Comparison of ENCODE assay signal across 20 cellular contexts in genomic region chr22:22229683-22230420, GRCh38. TPM values are rescaled to one million over a fixed set of nuclear protein-coding genes. Genes with fewer than 3 reads are reported as not detected.
DNase-seq lines count a peak whose midpoint lies in the region; ATAC-seq, FAIRE-seq and TF ChIP-seq lines count a peak whose summit lies in the region.
"Had no signal": no experiment of that assay in that cellular context is flagged by ENCODE, and none has a peak within 500 bp of the region (broad histone marks: within the 10 kb centered on the region; RNA-seq: fewer than 3 reads in every experiment).

No MANE protein-coding gene starts in this region.

- H4K20me1 ChIP-seq in GM23338 (replicated peaks; ENCODE audit: insufficient read depth) (peaks cover 8% of the 10 kb centered on the region), H1 (replicated peaks in 1 of 2; ENCODE audit: control insufficient read depth in 1 of 2, insufficient read depth in 2 of 2, low read length in 2 of 2) (peaks cover 1 to 10% of the 10 kb centered on the region in 2 experiments), osteoblast (ENCODE audit: insufficient read depth, low read length) (no peaks in the 10 kb centered on the region)

- no peak overlapping the region for H2BK20ac ChIP-seq in H1 (ENCODE audit: low read length)

- H2BK120ac ChIP-seq in H1 (replicated peaks; ENCODE audit: low read depth, low read length), result no peak overlapping the region

- CTCF ChIA-PET in H1 (lab: Charles Lee; ENCODE audit: partially characterized antibody), result interaction anchor here (1.4 to 2.2 kb wide), 3 partner anchors 19 to 27 kb away, joined by 4 to 6 read pairs (median 5); no protein-coding TSS in a partner anchor

- H3K27ac Mint-ChIP-seq in GM23338, result no peak overlapping the region
- H3K27ac Mint-ChIP-seq: CD4-positive, CD25-positive, alpha-beta regulatory T cell; HFFc6 had no signal

- H3K79me2 ChIP-seq in GM23338 (replicated peaks; ENCODE audit: insufficient read depth) (no peaks in the 10 kb centered on the region), H1 (ENCODE audit: control insufficient read depth in 1 of 2, insufficient read depth in 2 of 2, low read length in 2 of 2) (no peaks in the 10 kb centered on the region), osteoblast (ENCODE audit: insufficient read depth, low read length) (no peaks in the 10 kb centered on the region)

- H3K4me3 Mint-ChIP-seq in GM23338, result no peak overlapping the region
- H3K4me3 Mint-ChIP-seq: CD4-positive, CD25-positive, alpha-beta regulatory T cell; HFFc6 had no signal

- TF ChIP-seq CTCF in GM23338 (conservative IDR thresholded peaks at IDR 0.05; ENCODE audit: low read depth in 2 of 2), result no peak
- TF ChIP-seq CTCF in H1 (IDR thresholded peaks at IDR 0.05; ENCODE audit: control extremely low read depth in 1 of 3, insufficient read depth in 1 of 3, low read depth in 1 of 3, low read length in 3 of 3), result no peak
- TF ChIP-seq CTCF in osteoblast (IDR thresholded peaks at IDR 0.05; ENCODE audit: extremely low read depth, low read depth, low read length), result no peak
- no peak for TF ChIP-seq CTCF in spleen (IDR thresholded peaks at IDR 0.05 in 8 of 11, conservative IDR thresholded peaks at IDR 0.05 in 3 of 11)

- no peaks in the 10 kb centered on the region for H3K9me2 ChIP-seq in GM23338 (ENCODE audit: insufficient read depth)

- H3K27me3 Mint-ChIP-seq in GM23338 (ENCODE audit: insufficient read depth, low read depth, poor library complexity), result peaks cover 98% of the 10 kb centered on the region
- H3K27me3 Mint-ChIP-seq: CD4-positive, CD25-positive, alpha-beta regulatory T cell had no signal

- intact Hi-C loops in spleen (cut with DNase I; ENCODE audit: low total_unique reads), result no loop called here

- H3K23ac ChIP-seq in H1 (ENCODE audit: insufficient read length), result no peak overlapping the region

- H4K5ac ChIP-seq in H1 (ENCODE audit: insufficient read length, low read depth, low read length), result no peak overlapping the region

- H4K8ac ChIP-seq in H1 (ENCODE audit: extremely low read depth, insufficient read depth, low read length), result no peak overlapping the region

- TF ChIP-seq RAD21 in H1 (IDR thresholded peaks at IDR 0.05 in 1 of 2, conservative IDR thresholded peaks at IDR 0.05 in 1 of 2; ENCODE audit: low read depth in 2 of 2, low read length in 2 of 2), result no peak

- H3K18ac ChIP-seq in H1 (ENCODE audit: extremely low read depth, low read length), result no peak overlapping the region

- H2BK12ac ChIP-seq in H1 (ENCODE audit: low read depth, low read length), result no peak overlapping the region

- H3K79me1 ChIP-seq in H1 (ENCODE audit: low read depth, low read length), result no peaks in the 10 kb centered on the region

- H3K27ac ChIP-seq in GM23338 (ENCODE audit: low read depth), result no peak overlapping the region
- no peak overlapping the region for H3K27ac ChIP-seq in H1 (ENCODE audit: low read depth, low read length)
- no peak overlapping the region for H3K27ac ChIP-seq in osteoblast (ENCODE audit: low read depth, low read length)
- no peak overlapping the region for H3K27ac ChIP-seq in spleen
- H3K27ac ChIP-seq: A549 had no signal

- ATAC-seq in GM23338 (no peak), GM19397 (IDR thresholded peaks at IDR 0.05; ENCODE audit: unreplicated experiment) (no peak), HG03460 (IDR thresholded peaks at IDR 0.05; ENCODE audit: unreplicated experiment) (no peak)
- ATAC-seq: A549 had no signal

- no peak overlapping the region for H2BK15ac ChIP-seq in H1 (ENCODE audit: low read length)

- no peak overlapping the region for H3K4ac ChIP-seq in H1 (replicated peaks; ENCODE audit: insufficient read length, low read depth, low read length)

- 73% methylated on average over 6 of the region's 6 CpGs; no CpG with 5 or more reads in 1 of the 2 experiments for WGBS in H1 (ENCODE audit: extremely low coverage in 1 of 2, insufficient coverage in 1 of 2, insufficient read length in 1 of 2, insufficient replicate concordance in 2 of 2, low coverage in 1 of 2, low lambda C conversion rate in 2 of 2, missing lambda C conversion rate in 1 of 2), 2 experiments
- WGBS in spleen, 5 donors, result 54 to 80% (median 70%) methylated on average over 6 of the region's 6 CpGs

- TF ChIP-seq POLR2A in H1 (IDR thresholded peaks at IDR 0.05; ENCODE audit: control extremely low read depth in 1 of 2, low read depth in 2 of 2, low read length in 2 of 2) (no peak), spleen (IDR thresholded peaks at IDR 0.05) (no peak)

- no peak overlapping the region for H3K9ac ChIP-seq in H1 (replicated peaks in 1 of 4; ENCODE audit: extremely low read depth in 1 of 4, low read depth in 3 of 4, low read length in 3 of 4)

- H3K56ac ChIP-seq in H1 (replicated peaks; ENCODE audit: insufficient read length, low read depth, low read length), result no peak overlapping the region

- no peak for DNase-seq in GM23338 (ENCODE audit: low spot score)
- no peak for DNase-seq in H1 (ENCODE audit: low read depth in 1 of 2, low spot score in 2 of 2)
- peak; percentile 65 for DNase-seq in osteoblast (ENCODE audit: insufficient read length, low spot score, missing footprints)
- DNase-seq in ureter (ENCODE audit: low spot score), result peak; percentile 37
- no peak for DNase-seq in NCI-H2081 treated with DMSO at 0.1 percent for 48 hours (lab: John Stamatoyannopoulos, UW)
- DNase-seq in spleen, result no peak
- DNase-seq: CD4-positive, CD25-positive, alpha-beta regulatory T cell; DMS79 treated with DMSO at 0.1 percent for 48 hours; EL; HCEC 1CT; HFFc6; KBM-7 had no signal

- H3K4me3 ChIP-seq in GM23338 (no peak overlapping the region), H1 (ENCODE audit: extremely low read depth in 1 of 4, insufficient read depth in 2 of 4, low read depth in 3 of 4, low read length in 4 of 4) (no peak overlapping the region), osteoblast (ENCODE audit: insufficient read depth, low read length) (no peak overlapping the region), spleen (no peak overlapping the region)
- H3K4me3 ChIP-seq: A549 had no signal

- H3K4me1 Mint-ChIP-seq in GM23338, result no peaks in the 10 kb centered on the region
- H3K4me1 Mint-ChIP-seq: CD4-positive, CD25-positive, alpha-beta regulatory T cell had no signal

- no peak overlapping the region for H3K14ac ChIP-seq in H1 (ENCODE audit: insufficient read length)

- H2AK5ac ChIP-seq in H1 (ENCODE audit: low read depth, low read length), result no peak overlapping the region

- H3K27me3 ChIP-seq in GM23338 (ENCODE audit: insufficient read depth) (peaks cover 100% of the 10 kb centered on the region), H1 (replicated peaks in 1 of 4; ENCODE audit: control insufficient read depth in 3 of 4, extremely low read depth in 1 of 4, insufficient read depth in 3 of 4, low read length in 3 of 4) (peaks cover 81 to 100% (median 99%) of the 10 kb centered on the region in 4 experiments), osteoblast (ENCODE audit: insufficient read depth, low read length) (no peaks in the 10 kb centered on the region), spleen (replicated peaks in 1 of 7) (no peaks in the 10 kb centered on the region)

- no peaks in the 10 kb centered on the region for H3K36me3 Mint-ChIP-seq in GM23338 (ENCODE audit: low read depth)
- H3K36me3 Mint-ChIP-seq: CD4-positive, CD25-positive, alpha-beta regulatory T cell had no signal

- H3K23me2 ChIP-seq in H1 (ENCODE audit: low read depth, low read length), result no peaks in the 10 kb centered on the region

- no peak overlapping the region for H2BK5ac ChIP-seq in H1 (ENCODE audit: low read depth, low read length)

- H3K4me1 ChIP-seq in GM23338 (ENCODE audit: insufficient read depth) (no peaks in the 10 kb centered on the region), H1 (replicated peaks in 1 of 4; ENCODE audit: control insufficient read depth in 3 of 4, insufficient read depth in 4 of 4, low read length in 3 of 4) (no peaks in the 10 kb centered on the region), osteoblast (ENCODE audit: insufficient read depth, low read length) (no peaks in the 10 kb centered on the region), spleen (peaks cover 0 to 13% (median 0%) of the 10 kb centered on the region in 6 donors)
- H3K4me1 ChIP-seq: A549 had no signal

- POLR2A ChIA-PET in H1 (lab: Charles Lee; ENCODE audit: partially characterized antibody), result no interaction called here

- H2AFZ ChIP-seq in GM23338 (no peak overlapping the region), H1 (ENCODE audit: low read length) (no peak overlapping the region), osteoblast (ENCODE audit: low read length) (no peak overlapping the region)

- H4K91ac ChIP-seq in H1 (replicated peaks; ENCODE audit: insufficient read length, low read length), result no peak overlapping the region

- H3K9me3 Mint-ChIP-seq in GM23338, result no peaks in the 10 kb centered on the region; the same call in 2 of the 3 replicates
- H3K9me3 Mint-ChIP-seq: CD4-positive, CD25-positive, alpha-beta regulatory T cell; HFFc6 had no signal

- no peak for FAIRE-seq in H1 (lab: Jason Lieb, UNC)
- FAIRE-seq: A549, G401.6, GM12891 had no signal

- no peak for TF ChIP-seq EP300 in H1 (IDR thresholded peaks at IDR 0.05; ENCODE audit: borderline replicate concordance in 1 of 2, low read depth in 2 of 2, low read length in 2 of 2)

- H3F3A ChIP-seq in GM23338 (replicated peaks; ENCODE audit: low read depth), result no peaks in the 10 kb centered on the region

- H3K36me3 ChIP-seq in GM23338 (ENCODE audit: insufficient read depth) (no peaks in the 10 kb centered on the region), H1 (ENCODE audit: control insufficient read depth in 2 of 4, insufficient read depth in 4 of 4, low read length in 3 of 4) (no peaks in the 10 kb centered on the region), osteoblast (ENCODE audit: insufficient read depth, low read length) (no peaks in the 10 kb centered on the region), spleen (no peaks in the 10 kb centered on the region)

- no peak overlapping the region for H3K4me2 ChIP-seq in GM23338
- H3K4me2 ChIP-seq in H1 (ENCODE audit: insufficient read depth in 1 of 2, low read depth in 2 of 2, low read length in 2 of 2), result no peak overlapping the region
- no peak overlapping the region for H3K4me2 ChIP-seq in osteoblast (ENCODE audit: insufficient read depth, low read length)
- H3K4me2 ChIP-seq: A549 had no signal

- H3K9me3 ChIP-seq in H1 (ENCODE audit: insufficient read depth in 2 of 2, low read depth in 1 of 2, low read length in 1 of 2), result no peaks in the 10 kb centered on the region
- H3K9me3 ChIP-seq in osteoblast (ENCODE audit: low read depth, low read length), result no peaks in the 10 kb centered on the region
- H3K9me3 ChIP-seq in spleen, result no peaks in the 10 kb centered on the region
- H3K9me3 ChIP-seq: A549 had no signal

RNA-seq across cellular contexts. Expression of gene VPREB1, which starts 14.7 kb away (rescaled TPM):
- not detected in 2 replicates for total RNA-seq in GM23338 (2014; rRNA removed; shearing (Covaris generic))
- polyA plus RNA-seq in GM23338 (2016; fragmentation: Nextera tagmentation; extraction: Ambion mirVana) (not detected in 2 replicates), H1 (2011; rRNA removed) (not detected in 2 replicates), spleen (1 to 10 TPM in 1 of 3 donors, under 1 TPM in 2; 0.22 to 9.6 (median 0.30) TPM)
- not detected in 2 replicates for total RNA-seq in H1 (2021; fragmentation: NEBNext Ultra II Directional; extraction: Animal tissue kit (Norgen Biotek cat#: 25700))
- polyA plus RNA-seq in H1 (2011; cell fraction: cytosol; rRNA removed), result not detected
- polyA plus RNA-seq in H1 (2011; cell fraction: nucleus; rRNA removed), result not detected
- polyA plus RNA-seq in H1 (2012, experiment 1 of 2), result not detected in 4 replicates
- not detected for polyA plus RNA-seq in H1 (2012, experiment 2 of 2)
- not detected for polyA plus RNA-seq in H1 (2013, experiment 1 of 2)
- not detected for polyA plus RNA-seq in H1 (2013, experiment 2 of 2)
- polyA minus RNA-seq in H1 (2011; rRNA and poly(A)+ RNA removed), result not detected in 2 replicates
- not detected for polyA minus RNA-seq in H1 (2011; cell fraction: cytosol; rRNA and poly(A)+ RNA removed)
- not detected for polyA minus RNA-seq in H1 (2011; cell fraction: nucleus; rRNA and poly(A)+ RNA removed)
- total RNA-seq in osteoblast (not detected in 2 replicates), ureter (not detected), spleen (not detected)
- total RNA-seq: CD4-positive, CD25-positive, alpha-beta regulatory T cell; H4; HFFc6 had no signal
- polyA plus RNA-seq: A549; AG04450; BJ; CD4-positive, CD25-positive, alpha-beta regulatory T cell had no signal

Comparison
In these comparisons a context has a peak if more than half of its experiments do, and no peak if none do; other contexts are left out.
1. DNase-seq: peak in osteoblast (single experiment) and ureter (single experiment); none in GM23338 (single experiment), H1 (0 of 2), NCI-H2081 treated with DMSO at 0.1 percent for 48 hours (single experiment) and spleen (single experiment).